10 cellular contexts compared by ENCODE assay signal in genomic region chr22:35835267-35835997, GRCh38.
DNase-seq lines count a peak whose midpoint lies in the region; ATAC-seq, FAIRE-seq and TF ChIP-seq lines count a peak whose summit lies in the region.
"Had no signal": no experiment of that assay in that cellular context is flagged by ENCODE, and none has a peak within 500 bp of the region (broad histone marks: within the 10 kb centered on the region; RNA-seq: fewer than 3 reads in every experiment).

No MANE protein-coding gene starts in this region.

- no peak for TF ChIP-seq EP300 in HepG2 (IDR thresholded peaks at IDR 0.05; ENCODE audit: low read depth in 2 of 2, low read length in 2 of 2)
- no peak for TF ChIP-seq EP300 in HepG2 (CRISPR knock-in tag; IDR thresholded peaks at IDR 0.05; ENCODE audit: borderline replicate concordance)

- POLR2A ChIA-PET in HepG2 (lab: Yijun Ruan, JAX), result interaction anchor here (0.9 to 1.8 kb wide), 3 partner anchors 14 to 187 kb away, joined by 3 to 5 read pairs (median 5); partner anchors contain the start of gene APOL6

- WGBS in HepG2 (ENCODE audit: low lambda C conversion rate), result 17% methylated on average over 3 of the region's 3 CpGs

- peak overlapping the region; percentile 53 for H3K9ac ChIP-seq in HepG2 (ENCODE audit: insufficient read depth, low read depth, low read length)
- H3K9ac ChIP-seq: BLaER1 treated with 17β-estradiol and CSF1 and Interleukin-3, amounts not matched to agents 10 nM and 100 nM had no signal

- H3K36me3 ChIP-seq in breast epithelium (no peaks in the 10 kb centered on the region), HepG2 (replicated peaks in 1 of 2; ENCODE audit: control insufficient read depth in 1 of 2, insufficient read depth in 2 of 2, low read length in 2 of 2) (no peaks in the 10 kb centered on the region), tibial artery (no peaks in the 10 kb centered on the region)
- H3K36me3 ChIP-seq: BLaER1 treated with 17β-estradiol and CSF1 and Interleukin-3, amounts not matched to agents 10 nM and 100 nM had no signal

- DNase-seq in activated CD8-positive, alpha-beta memory T cell treated with anti-CD3 and anti-CD28 coated beads, Interleukin-2, amount 10 ng/mL, durations not matched to agents 7 days and 5 days, result no peak
- DNase-seq in activated CD8-positive, alpha-beta memory T cell treated with anti-CD3 and anti-CD28 coated beads for 24 hours, result no peak
- DNase-seq in breast epithelium (ENCODE audit: low spot score in 2 of 2), result no peak
- no peak for DNase-seq in HepG2 (ENCODE audit: low spot score)
- DNase-seq in tibial artery, result no peak
- no peak for DNase-seq in ACHN
- DNase-seq in erythroblast (lab: John Stamatoyannopoulos, UW), result no peak
- DNase-seq in stimulated activated naive CD4-positive, alpha-beta T cell (lab: John Stamatoyannopoulos, UW), result no peak
- DNase-seq: activated CD8-positive, alpha-beta T cell treated with anti-CD3 and anti-CD28 coated beads, Interleukin-2, amount 10 ng/mL, durations not matched to agents 7 days and 5 days had no signal

- no peak overlapping the region for H2AFZ ChIP-seq in HepG2 (ENCODE audit: low read length)

- in situ Hi-C loops in HepG2 (cut with HindIII; ENCODE audit: extremely low pct_ligation_motif_present, low pct_unique_long_range_greater_than_20kb), result loop anchor here (10.0 kb wide), 1 partner anchor 201 kb away; no protein-coding TSS in a partner anchor
- in situ Hi-C loops in ACHN (cut with HindIII; ENCODE audit: low pct_ligation_motif_present, low pct_unique_long_range_greater_than_20kb, low sequenced_read_pairs), result no loop called here

- H3K27ac Mint-ChIP-seq in activated CD8-positive, alpha-beta memory T cell treated with anti-CD3 and anti-CD28 coated beads, Interleukin-2, amount 10 ng/mL, durations not matched to agents 7 days and 5 days, result no peak overlapping the region
- H3K27ac Mint-ChIP-seq: activated CD8-positive, alpha-beta T cell treated with anti-CD3 and anti-CD28 coated beads, Interleukin-2, amount 10 ng/mL, durations not matched to agents 7 days and 5 days had no signal

- TF ChIP-seq RAD21 in HepG2 (CRISPR knock-in tag; IDR thresholded peaks at IDR 0.05), result no peak

- peaks cover 14% of the 10 kb centered on the region for H3K79me2 ChIP-seq in HepG2 (ENCODE audit: insufficient read depth, low read length)

- H3K4me1 ChIP-seq in breast epithelium (peaks cover 0 to 16% of the 10 kb centered on the region in 2 donors), HepG2 (ENCODE audit: insufficient read depth, low read length) (peaks cover 31% of the 10 kb centered on the region), tibial artery (peaks cover 0 to 68% (median 33%) of the 10 kb centered on the region in 4 donors)

- no peak for FAIRE-seq in HepG2 (lab: Jason Lieb, UNC)

- no peak for ATAC-seq in activated CD8-positive, alpha-beta memory T cell treated with anti-CD3 and anti-CD28 coated beads, Interleukin-2, amount 10 ng/mL, durations not matched to agents 7 days and 5 days
- ATAC-seq in HepG2, result no peak
- ATAC-seq: activated CD8-positive, alpha-beta T cell treated with anti-CD3 and anti-CD28 coated beads, Interleukin-2, amount 10 ng/mL, durations not matched to agents 7 days and 5 days had no signal

- TF ChIP-seq CTCF in breast epithelium (IDR thresholded peaks at IDR 0.05), result no peak
- no peak for TF ChIP-seq CTCF in HepG2 (CRISPR knock-in tag; IDR thresholded peaks at IDR 0.05)
- no peak for TF ChIP-seq CTCF in tibial artery (IDR thresholded peaks at IDR 0.05)

- CTCF ChIA-PET in activated CD8-positive, alpha-beta memory T cell treated with anti-CD3 and anti-CD28 coated beads, Interleukin-2, amount 10 ng/mL, durations not matched to agents 7 days and 5 days (lab: Charles Lee), result interaction anchor here (0.8 to 1.9 kb wide), 3 partner anchors 204 to 252 kb away, joined by 3 to 9 read pairs (median 4); no protein-coding TSS in a partner anchor
- CTCF ChIA-PET in HepG2 (lab: Yijun Ruan, JAX; ENCODE audit: low intra/inter-chr PET ratio, low total read pairs), result no interaction called here

- TF ChIP-seq POLR2A in breast epithelium (IDR thresholded peaks at IDR 0.05), result no peak
- no peak for TF ChIP-seq POLR2A in HepG2 (IDR thresholded peaks at IDR 0.05; ENCODE audit: insufficient read depth in 1 of 2, low read depth in 2 of 2, low read length in 2 of 2)
- TF ChIP-seq POLR2A in erythroblast (IDR thresholded peaks at IDR 0.05; ENCODE audit: low read length), result no peak

- H3K4me3 Mint-ChIP-seq in activated CD8-positive, alpha-beta memory T cell treated with anti-CD3 and anti-CD28 coated beads, Interleukin-2, amount 10 ng/mL, durations not matched to agents 7 days and 5 days, result peak overlapping the region; percentile 37
- H3K4me3 Mint-ChIP-seq: activated CD8-positive, alpha-beta T cell treated with anti-CD3 and anti-CD28 coated beads, Interleukin-2, amount 10 ng/mL, durations not matched to agents 7 days and 5 days had no signal

- H3K36me3 Mint-ChIP-seq in activated CD8-positive, alpha-beta memory T cell treated with anti-CD3 and anti-CD28 coated beads, Interleukin-2, amount 10 ng/mL, durations not matched to agents 7 days and 5 days, result no peaks in the 10 kb centered on the region

- peak overlapping the region; percentile 30 to 53 (median 43) for H3K4me3 ChIP-seq in breast epithelium
- H3K4me3 ChIP-seq in HepG2 (replicated peaks in 1 of 3; ENCODE audit: insufficient read depth in 1 of 3, low read depth in 2 of 3, low read length in 3 of 3), result peak overlapping the region; percentile 50 to 63 (median 55)
- H3K4me3 ChIP-seq in tibial artery, result peak overlapping the region; percentile 23 to 32
- H3K4me3 ChIP-seq: BLaER1 treated with 17β-estradiol and CSF1 and Interleukin-3, amounts not matched to agents 10 nM and 100 nM had no signal

- H3K27me3 ChIP-seq in breast epithelium, result no peaks in the 10 kb centered on the region
- H3K27me3 ChIP-seq in HepG2 (ENCODE audit: control insufficient read depth in 1 of 2, insufficient read depth in 2 of 2, low read length in 2 of 2), result no peaks in the 10 kb centered on the region
- no peaks in the 10 kb centered on the region for H3K27me3 ChIP-seq in tibial artery
- H3K27me3 ChIP-seq: BLaER1 treated with 17β-estradiol and CSF1 and Interleukin-3, amounts not matched to agents 10 nM and 100 nM had no signal

- intact Hi-C loops in breast epithelium (cut with DNase I; ENCODE audit: low total_unique reads), result no loop called here
- intact Hi-C loops in HepG2 (cut with micrococcal nuclease; ENCODE audit: unreplicated experiment), result loop anchor here (5.0 kb wide), 1 partner anchor 87 kb away; no protein-coding TSS in a partner anchor
- intact Hi-C loops in tibial artery (cut with DNase I; ENCODE audit: low total_unique reads), result loop anchor here (10.0 kb wide), 1 partner anchor 51 kb away; no protein-coding TSS in a partner anchor

- no TSS peak for BruUV-seq in HepG2 (replicated peaks; lab: Mats Ljungman, UMichigan)

- no peaks in the 10 kb centered on the region for H4K20me1 ChIP-seq in HepG2 (ENCODE audit: insufficient read depth, low read length)
- H4K20me1 ChIP-seq: BLaER1 treated with 17β-estradiol and CSF1 and Interleukin-3, amounts not matched to agents 10 nM and 100 nM had no signal

- peaks cover 11% of the 10 kb centered on the region for H3K4me1 Mint-ChIP-seq in activated CD8-positive, alpha-beta memory T cell treated with anti-CD3 and anti-CD28 coated beads, Interleukin-2, amount 10 ng/mL, durations not matched to agents 7 days and 5 days

- H3K27me3 Mint-ChIP-seq in activated CD8-positive, alpha-beta memory T cell treated with anti-CD3 and anti-CD28 coated beads, Interleukin-2, amount 10 ng/mL, durations not matched to agents 7 days and 5 days, result peaks cover 24% of the 10 kb centered on the region

- H3K4me2 ChIP-seq in HepG2 (ENCODE audit: low read depth, low read length), result peak overlapping the region; percentile 88
- H3K4me2 ChIP-seq: BLaER1 treated with 17β-estradiol and CSF1 and Interleukin-3, amounts not matched to agents 10 nM and 100 nM had no signal

- no peaks in the 10 kb centered on the region for H3K9me3 Mint-ChIP-seq in activated CD8-positive, alpha-beta memory T cell treated with anti-CD3 and anti-CD28 coated beads, Interleukin-2, amount 10 ng/mL, durations not matched to agents 7 days and 5 days (ENCODE audit: low read depth)

- H3K27ac ChIP-seq in breast epithelium (peak overlapping the region; percentile 75 to 77), HepG2 (ENCODE audit: extremely low read length, insufficient read depth, low read length) (peak overlapping the region; percentile 71), tibial artery (peak overlapping the region; percentile 57 to 59)
- H3K27ac ChIP-seq: BLaER1 treated with 17β-estradiol and CSF1 and Interleukin-3, amounts not matched to agents 10 nM and 100 nM had no signal

- H3K9me3 ChIP-seq in breast epithelium (no peaks in the 10 kb centered on the region), HepG2 (ENCODE audit: low read length) (no peaks in the 10 kb centered on the region), tibial artery (no peaks in the 10 kb centered on the region)
- H3K9me3 ChIP-seq: BLaER1 treated with 17β-estradiol and CSF1 and Interleukin-3, amounts not matched to agents 10 nM and 100 nM had no signal

TF ChIP-seq in HepG2, 621 proteins besides CTCF, POLR2A, EP300 and RAD21:
- TF ChIP-seq ZNF816 (CRISPR knock-in tag; IDR thresholded peaks at IDR 0.05; ENCODE audit: borderline replicate concordance) (0 out of 2 replicates have a peak, but pooled peaks have one; percentile 28), ZNF772 (CRISPR knock-in tag; IDR thresholded peaks at IDR 0.05) (peak; percentile 4; the same call in 1 of the 2 replicates), KLF12 (CRISPR knock-in tag; IDR thresholded peaks at IDR 0.05; ENCODE audit: borderline replicate concordance) (no peak), ZNF749 (CRISPR knock-in tag; IDR thresholded peaks at IDR 0.05; ENCODE audit: borderline replicate concordance) (no peak), ZFY (CRISPR knock-in tag; IDR thresholded peaks at IDR 0.05) (no peak)
